1 cellular context compared by ENCODE assay signal in genomic region chr16:68200120-68200783, GRCh38.
TF ChIP-seq lines count a peak whose summit lies in the region.

No MANE protein-coding gene starts in this region.

TF ChIP-seq in K562, 482 proteins besides CTCF, POLR2A, EP300 and RAD21:
- TF ChIP-seq ATF3 (IDR thresholded peaks at IDR 0.05) (peak; percentile 56), ATF3 (CRISPR knock-in tag; conservative IDR thresholded peaks at IDR 0.05) (no peak), RHOXF2B (CRISPR knock-in tag; conservative IDR thresholded peaks at IDR 0.05) (no peak), FOXA3 (CRISPR knock-in tag; conservative IDR thresholded peaks at IDR 0.05 in 1 of 2, IDR thresholded peaks at IDR 0.05 in 1 of 2) (peak; percentile 84 to 93), FOSL1 (tag; conservative IDR thresholded peaks at IDR 0.05) (peak; percentile 70), CBX8 (IDR thresholded peaks at IDR 0.05; ENCODE audit: borderline replicate concordance, extremely low read depth, low read depth, low read length, poor library complexity, severe bottlenecking) (no peak), ZNF140 (CRISPR knock-in tag; IDR thresholded peaks at IDR 0.05) (no peak), KDM1A (IDR thresholded peaks at IDR 0.05) (peak; percentile 39 to 40; a peak in 2 of 4 replicates), GTF2F1 (IDR thresholded peaks at IDR 0.05; ENCODE audit: low read depth, low read length) (no peak), SMARCE1 (IDR thresholded peaks at IDR 0.05) (peak; percentile 58; the same call in 1 of the 2 replicates), JUND (IDR thresholded peaks at IDR 0.05; ENCODE audit: borderline replicate concordance, low read depth, low read length) (peak; percentile 72; the same call in 1 of the 2 replicates), JUND (tag; IDR thresholded peaks at IDR 0.05; ENCODE audit: borderline replicate concordance, low read depth, low read length) (peak; percentile 76; the same call in 2 of the 3 replicates), HMG20B (CRISPR knock-in tag; IDR thresholded peaks at IDR 0.05) (no peak), ZNF436 (CRISPR knock-in tag; IDR thresholded peaks at IDR 0.05) (no peak), ZBTB7A (IDR thresholded peaks at IDR 0.05; ENCODE audit: borderline replicate concordance, control insufficient read depth, low read depth, low read length) (no peak), RCOR1 (IDR thresholded peaks at IDR 0.05; ENCODE audit: borderline replicate concordance in 1 of 2, low read depth in 2 of 2, low read length in 2 of 2) (0 out of 4 replicates have a peak, but pooled peaks of 1 of the 2 experiments have one; percentile 33), RNF219 (CRISPR knock-in tag; IDR thresholded peaks at IDR 0.05) (no peak), KAT2B (IDR thresholded peaks at IDR 0.05; ENCODE audit: low read depth, low read length) (no peak), ZSCAN29 (IDR thresholded peaks at IDR 0.05) (no peak)
